Comparison of ENCODE assay signal across 1 cellular context in the genomic region with DNA sequence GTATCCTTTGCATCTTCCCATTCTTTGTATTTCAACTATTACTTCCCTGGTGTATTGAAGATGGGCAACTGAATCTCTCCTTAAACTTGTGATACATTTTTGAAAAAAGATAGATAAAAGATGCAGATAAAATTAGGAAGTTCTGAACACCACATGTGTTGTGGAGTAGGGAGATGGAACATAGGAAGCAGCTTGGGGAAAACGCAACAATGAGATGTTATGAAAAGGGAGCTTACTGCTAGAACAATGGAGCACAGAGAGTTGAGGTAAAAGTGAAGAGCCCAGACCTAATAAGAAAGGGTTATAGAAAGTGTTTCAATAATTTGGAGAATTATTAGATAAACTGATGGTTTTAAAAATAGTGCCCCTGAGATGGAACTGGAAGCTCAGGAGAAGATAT.
TF ChIP-seq lines count a peak whose summit lies in the region.

No MANE protein-coding gene starts in this region.

TF ChIP-seq in endothelial cell of umbilical vein, 7 proteins besides CTCF, POLR2A, EP300 and RAD21:
- no peak for TF ChIP-seq JUN (IDR thresholded peaks at IDR 0.05; ENCODE audit: borderline replicate concordance, insufficient read depth, insufficient read length, low read depth)
- TF ChIP-seq POLR2AphosphoS5 (IDR thresholded peaks at IDR 0.05; ENCODE audit: insufficient read depth, low read depth, low read length) = no peak
- TF ChIP-seq MAX (IDR thresholded peaks at IDR 0.05; ENCODE audit: insufficient read depth, insufficient read length) = no peak
- no peak for TF ChIP-seq MYC (IDR thresholded peaks at IDR 0.05; ENCODE audit: low read depth, low read length)
- no peak for TF ChIP-seq EZH2 (IDR thresholded peaks at IDR 0.05; ENCODE audit: borderline replicate concordance, low read depth, low read length, severe bottlenecking)
- no peak for TF ChIP-seq GATA2 (IDR thresholded peaks at IDR 0.05; ENCODE audit: insufficient read depth, insufficient read length, low read depth, low read length)
- TF ChIP-seq FOS (IDR thresholded peaks at IDR 0.05; ENCODE audit: borderline replicate concordance, insufficient read depth, low read length) = no peak
TF ChIP-seq in endothelial cell of umbilical vein: peak in this region for 0.
